27 cellular contexts compared by ENCODE assay signal in genomic region chr17:53313746-53314145, GRCh38.
DNase-seq lines count a peak whose midpoint lies in the region; ATAC-seq, FAIRE-seq and TF ChIP-seq lines count a peak whose summit lies in the region.
"Had no signal": no experiment of that assay in that cellular context is flagged by ENCODE, and none has a peak within 500 bp of the region (broad histone marks: within the 10 kb centered on the region; RNA-seq: fewer than 3 reads in every experiment).

No MANE protein-coding gene starts in this region.

- no peak for TF ChIP-seq RAD21 in SK-N-SH (IDR thresholded peaks at IDR 0.05; ENCODE audit: low read length)

- no peaks in the 10 kb centered on the region for H3K27me3 Mint-ChIP-seq in CD4-positive, alpha-beta memory T cell
- H3K27me3 Mint-ChIP-seq: activated naive CD8-positive, alpha-beta T cell treated with anti-CD3 and anti-CD28 coated beads for 36 hours; CD4-positive, alpha-beta T cell; type B pancreatic cell had no signal

- 8% methylated on average over 2 of the region's 2 CpGs for WGBS in SK-N-SH (ENCODE audit: low lambda C conversion rate)

- TF ChIP-seq CTCF in SK-N-SH (IDR thresholded peaks at IDR 0.05): no peak
- TF ChIP-seq CTCF in VCaP (conservative IDR thresholded peaks at IDR 0.05): peak; percentile 28
- no peak for TF ChIP-seq CTCF in fibroblast of pulmonary artery (IDR thresholded peaks at IDR 0.05; ENCODE audit: low read length, missing control alignments)
- no peak for TF ChIP-seq CTCF in omental fat pad (IDR thresholded peaks at IDR 0.05)

- H3K27me3 ChIP-seq in SK-N-SH (ENCODE audit: insufficient read depth): no peaks in the 10 kb centered on the region
- no peaks in the 10 kb centered on the region for H3K27me3 ChIP-seq in CD4-positive, alpha-beta memory T cell (ENCODE audit: insufficient read depth, low read length)
- H3K27me3 ChIP-seq: colonic mucosa, neural progenitor cell had no signal

- no peaks in the 10 kb centered on the region for H3K79me2 ChIP-seq in SK-N-SH (ENCODE audit: insufficient read depth)

- CTCF ChIA-PET in SK-N-SH (lab: Yijun Ruan, JAX): no interaction called here
- CTCF ChIA-PET in CD4-positive, alpha-beta memory T cell (lab: Charles Lee; ENCODE audit: partially characterized antibody): no interaction called here

- POLR2A ChIA-PET in SK-N-SH (lab: Yijun Ruan, JAX): no interaction called here
- POLR2A ChIA-PET in CD4-positive, alpha-beta memory T cell (lab: Charles Lee; ENCODE audit: partially characterized antibody): no interaction called here

- H3K4me3 ChIP-seq in SK-N-SH (ENCODE audit: low read depth in 2 of 2, low read length in 1 of 2) (no peak overlapping the region), fibroblast of pulmonary artery (replicated peaks; ENCODE audit: low read depth, low read length) (no peak overlapping the region)
- H3K4me3 ChIP-seq in CD4-positive, alpha-beta memory T cell (ENCODE audit: low read length in 2 of 2): no peak overlapping the region
- H3K4me3 ChIP-seq: colonic mucosa, lung, neural progenitor cell, psoas muscle, skin epidermis had no signal

- no peak for TF ChIP-seq EP300 in SK-N-SH (IDR thresholded peaks at IDR 0.05; ENCODE audit: borderline replicate concordance in 1 of 2, low read depth in 1 of 2, low read length in 1 of 2)

- DNase-seq in SK-N-SH: no peak
- peak; percentile 0 for DNase-seq in fibroblast of pulmonary artery (ENCODE audit: low read depth)
- peak; percentile 13 for DNase-seq in urothelium cell line (ENCODE audit: low spot score)
- DNase-seq in CD4-positive, alpha-beta memory T cell: no peak
- DNase-seq in NCI-H510A treated with DMSO at 0.1 percent for 48 hours (lab: John Stamatoyannopoulos, UW): no peak
- no peak for DNase-seq in omental fat pad (ENCODE audit: low spot score)
- DNase-seq: activated naive CD8-positive, alpha-beta T cell treated with anti-CD3 and anti-CD28 coated beads for 36 hours; CD4-positive, alpha-beta T cell; colonic mucosa; NCI-H1105 treated with DMSO at 0.1 percent for 48 hours; NCI-H2029; NCI-H2227 treated with DMSO at 0.1 percent for 48 hours; NCI-H82; psoas muscle; Right ventricle myocardium superior; stimulated activated CD4-positive, alpha-beta T cell treated with anti-CD3 and anti-CD28 coated beads, Interleukin-1b, Interleukin-23, amount 100 ng/mL, for 48 hours; T1000 had no signal

- ATAC-seq in SK-N-SH treated with all-trans-retinoic acid at 6 μM for 48 hours (no peak), omental fat pad (ENCODE audit: low FRiP score) (no peak)
- ATAC-seq: psoas muscle, WTC11 had no signal

- no peak overlapping the region for H2AFZ ChIP-seq in SK-N-SH (ENCODE audit: low read depth)
- H2AFZ ChIP-seq: neural progenitor cell had no signal

- H3K9me3 Mint-ChIP-seq in CD4-positive, alpha-beta memory T cell: peaks cover 2 to 24% (median 11%) of the 10 kb centered on the region in 8 donors

- intact Hi-C loops in CD4-positive, alpha-beta memory T cell (cut with micrococcal nuclease): no loop called here

- no peaks in the 10 kb centered on the region for H3F3A ChIP-seq in SK-N-SH (replicated peaks; ENCODE audit: insufficient read depth)

- FAIRE-seq in urothelium cell line (lab: Jason Lieb, UNC): no peak
- FAIRE-seq: H1 had no signal

- H3K4me2 ChIP-seq in SK-N-SH: no peak overlapping the region
- H3K4me2 ChIP-seq: neural progenitor cell had no signal

- H3K9me2 ChIP-seq in SK-N-SH: no peaks in the 10 kb centered on the region

- H3K4me1 ChIP-seq in SK-N-SH (ENCODE audit: control insufficient read depth in 1 of 2, insufficient read depth in 2 of 2, low read depth in 1 of 2, low read length in 1 of 2): no peaks in the 10 kb centered on the region
- H3K4me1 ChIP-seq in CD4-positive, alpha-beta memory T cell (ENCODE audit: insufficient read depth, low read length): no peaks in the 10 kb centered on the region
- H3K4me1 ChIP-seq: colonic mucosa, neural progenitor cell, psoas muscle had no signal

- H3K36me3 ChIP-seq in SK-N-SH (replicated peaks in 1 of 2; ENCODE audit: control insufficient read depth in 1 of 2, insufficient read depth in 2 of 2, low read length in 1 of 2): no peaks in the 10 kb centered on the region
- no peaks in the 10 kb centered on the region for H3K36me3 ChIP-seq in CD4-positive, alpha-beta memory T cell (ENCODE audit: insufficient read depth, low read length)
- H3K36me3 ChIP-seq: colonic mucosa had no signal

- no peak overlapping the region for H3K9ac ChIP-seq in SK-N-SH
- H3K9ac ChIP-seq: neural progenitor cell had no signal

- H3K27ac ChIP-seq in SK-N-SH (ENCODE audit: low read depth in 2 of 2, low read length in 1 of 2) (no peak overlapping the region), VCaP (no peak overlapping the region)
- H3K27ac ChIP-seq in CD4-positive, alpha-beta memory T cell (ENCODE audit: low read depth, low read length): no peak overlapping the region
- H3K27ac ChIP-seq: 22Rv1, colonic mucosa, neural progenitor cell, psoas muscle, skin epidermis had no signal

- peaks cover 9% of the 10 kb centered on the region; the same call in 1 of the 2 replicates for H3K9me3 ChIP-seq in SK-N-SH
- H3K9me3 ChIP-seq in CD4-positive, alpha-beta memory T cell (ENCODE audit: control insufficient read depth in 1 of 2, low read length in 2 of 2): no peaks in the 10 kb centered on the region
- H3K9me3 ChIP-seq: colonic mucosa had no signal

- H3K36me3 Mint-ChIP-seq in CD4-positive, alpha-beta memory T cell: no peaks in the 10 kb centered on the region
- H3K36me3 Mint-ChIP-seq: activated naive CD8-positive, alpha-beta T cell treated with anti-CD3 and anti-CD28 coated beads for 36 hours; neural progenitor cell; type B pancreatic cell had no signal

- H3K4me1 Mint-ChIP-seq in CD4-positive, alpha-beta memory T cell: no peaks in the 10 kb centered on the region
- H3K4me1 Mint-ChIP-seq: activated naive CD8-positive, alpha-beta T cell treated with anti-CD3 and anti-CD28 coated beads for 36 hours; neural progenitor cell had no signal

- no peak overlapping the region for H3K4me3 Mint-ChIP-seq in CD4-positive, alpha-beta memory T cell
- H3K4me3 Mint-ChIP-seq: activated naive CD8-positive, alpha-beta T cell treated with anti-CD3 and anti-CD28 coated beads for 36 hours; CD4-positive, alpha-beta T cell; neural progenitor cell; type B pancreatic cell; WTC11 had no signal

- H3K27ac Mint-ChIP-seq in CD4-positive, alpha-beta memory T cell: no peak overlapping the region
- H3K27ac Mint-ChIP-seq: activated naive CD8-positive, alpha-beta T cell treated with anti-CD3 and anti-CD28 coated beads for 36 hours; activated T-helper 2 cell treated with anti-CD3 and anti-CD28 coated beads, Interferon-gamma antibody, Interleukin-2, Interleukin-4, amounts not matched to agents 10 μg/mL and 5 μg/mL and 100 μg/mL, durations not matched to agents 14 hours and 24 hours and 36 hours; CD4-positive, alpha-beta T cell; neural progenitor cell; type B pancreatic cell; WTC11 had no signal

- H4K20me1 ChIP-seq in SK-N-SH (ENCODE audit: insufficient read depth): no peaks in the 10 kb centered on the region

TF ChIP-seq in SK-N-SH treated with all-trans-retinoic acid at 6 μM for 48 hours, 23 proteins besides CTCF, POLR2A, EP300 and RAD21 (continues in another document):
- no peak for TF ChIP-seq ARNTL (CRISPR knock-in tag; IDR thresholded peaks at IDR 0.05; ENCODE audit: borderline replicate concordance, low read depth)
- TF ChIP-seq, protein P1, sequence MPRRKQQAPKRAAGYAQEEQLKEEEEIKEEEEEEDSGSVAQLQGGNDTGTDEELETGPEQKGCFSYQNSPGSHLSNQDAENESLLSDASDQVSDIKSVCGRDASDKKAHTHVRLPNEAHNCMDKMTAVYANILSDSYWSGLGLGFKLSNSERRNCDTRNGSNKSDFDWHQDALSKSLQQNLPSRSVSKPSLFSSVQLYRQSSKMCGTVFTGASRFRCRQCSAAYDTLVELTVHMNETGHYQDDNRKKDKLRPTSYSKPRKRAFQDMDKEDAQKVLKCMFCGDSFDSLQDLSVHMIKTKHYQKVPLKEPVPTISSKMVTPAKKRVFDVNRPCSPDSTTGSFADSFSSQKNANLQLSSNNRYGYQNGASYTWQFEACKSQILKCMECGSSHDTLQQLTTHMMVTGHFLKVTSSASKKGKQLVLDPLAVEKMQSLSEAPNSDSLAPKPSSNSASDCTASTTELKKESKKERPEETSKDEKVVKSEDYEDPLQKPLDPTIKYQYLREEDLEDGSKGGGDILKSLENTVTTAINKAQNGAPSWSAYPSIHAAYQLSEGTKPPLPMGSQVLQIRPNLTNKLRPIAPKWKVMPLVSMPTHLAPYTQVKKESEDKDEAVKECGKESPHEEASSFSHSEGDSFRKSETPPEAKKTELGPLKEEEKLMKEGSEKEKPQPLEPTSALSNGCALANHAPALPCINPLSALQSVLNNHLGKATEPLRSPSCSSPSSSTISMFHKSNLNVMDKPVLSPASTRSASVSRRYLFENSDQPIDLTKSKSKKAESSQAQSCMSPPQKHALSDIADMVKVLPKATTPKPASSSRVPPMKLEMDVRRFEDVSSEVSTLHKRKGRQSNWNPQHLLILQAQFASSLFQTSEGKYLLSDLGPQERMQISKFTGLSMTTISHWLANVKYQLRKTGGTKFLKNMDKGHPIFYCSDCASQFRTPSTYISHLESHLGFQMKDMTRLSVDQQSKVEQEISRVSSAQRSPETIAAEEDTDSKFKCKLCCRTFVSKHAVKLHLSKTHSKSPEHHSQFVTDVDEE (CRISPR knock-in tag; IDR thresholded peaks at IDR 0.05): no peak

TF ChIP-seq in SK-N-SH, 30 proteins besides CTCF, POLR2A, EP300 and RAD21:
- TF ChIP-seq RXRA (IDR thresholded peaks at IDR 0.05; ENCODE audit: borderline replicate concordance, low read depth): no peak
- no peak for TF ChIP-seq TCF12 (IDR thresholded peaks at IDR 0.05)
- no peak for TF ChIP-seq GABPA (IDR thresholded peaks at IDR 0.05; ENCODE audit: low read depth)
- TF ChIP-seq NFIC (IDR thresholded peaks at IDR 0.05; ENCODE audit: borderline replicate concordance): no peak
- no peak for TF ChIP-seq RFX5 (IDR thresholded peaks at IDR 0.05; ENCODE audit: low read length)
- TF ChIP-seq MXI1 (IDR thresholded peaks at IDR 0.05; ENCODE audit: low read depth, low read length): no peak
- TF ChIP-seq FOSL2 (IDR thresholded peaks at IDR 0.05; ENCODE audit: borderline replicate concordance, low read depth): no peak
- no peak for TF ChIP-seq NRF1 (IDR thresholded peaks at IDR 0.05; ENCODE audit: low read depth, low read length)
- TF ChIP-seq ELF1 (IDR thresholded peaks at IDR 0.05): no peak
- TF ChIP-seq SMC3 (IDR thresholded peaks at IDR 0.05; ENCODE audit: low read depth, low read length): no peak
- TF ChIP-seq SIN3A (IDR thresholded peaks at IDR 0.05; ENCODE audit: borderline replicate concordance, low read depth, low read length): no peak
- no peak for TF ChIP-seq TEAD4 (IDR thresholded peaks at IDR 0.05; ENCODE audit: borderline replicate concordance, insufficient read depth)
TF ChIP-seq in SK-N-SH: peak in this region for 0.

Comparison
In these comparisons a context has a peak if more than half of its experiments do, and no peak if none do; other contexts are left out.
1. DNase-seq: peak in fibroblast of pulmonary artery (single experiment) and urothelium cell line (single experiment); none in SK-N-SH (single experiment), CD4-positive, alpha-beta memory T cell (0 of 5), NCI-H510A treated with DMSO at 0.1 percent for 48 hours (single experiment) and omental fat pad (single experiment).